Comparison of ENCODE assay signal across 1 cellular context in the genomic region with DNA sequence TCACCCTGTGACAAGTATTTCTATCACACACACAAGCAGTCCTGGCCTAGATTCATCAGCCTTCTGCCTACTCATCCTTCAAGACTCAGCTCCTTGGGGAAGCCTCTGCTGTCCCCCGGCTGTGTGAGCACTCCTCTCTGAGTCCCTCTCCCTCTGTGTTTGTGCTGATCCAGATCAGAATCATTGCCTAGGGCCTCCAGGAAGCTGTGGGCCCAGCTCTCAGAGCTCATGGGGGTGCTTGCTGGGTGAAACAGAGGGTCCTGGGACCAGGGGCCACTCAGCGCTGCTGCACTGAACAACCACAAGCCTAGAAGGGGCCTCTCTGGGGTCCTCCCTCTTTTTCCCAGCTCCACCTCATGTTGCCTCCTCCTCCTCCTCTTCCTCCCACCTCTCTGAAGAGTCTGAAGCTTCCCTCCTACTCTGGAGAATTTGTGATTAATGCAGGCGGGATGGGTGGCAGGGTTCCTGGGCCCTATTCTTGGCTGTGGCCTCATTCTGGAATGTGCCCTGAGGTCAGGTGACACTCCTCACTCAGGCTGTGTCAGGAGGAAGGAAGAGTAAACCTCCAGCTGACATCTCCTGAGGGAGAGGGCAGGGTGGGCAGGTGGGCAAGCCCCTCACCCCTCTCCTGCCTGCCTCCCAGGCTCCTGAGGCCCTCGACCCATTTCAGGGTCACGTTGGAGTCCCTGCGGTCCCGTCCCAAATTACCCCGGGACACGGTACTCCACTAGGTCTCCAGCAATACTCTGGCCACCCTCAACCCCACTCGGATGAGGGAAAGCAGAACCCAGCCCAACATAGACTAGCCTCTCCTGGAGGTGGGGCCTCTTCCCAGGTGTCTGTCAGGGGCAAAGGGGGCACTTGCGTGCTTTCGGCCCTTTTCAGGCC.
TF ChIP-seq lines count a peak whose summit lies in the region.

No MANE protein-coding gene starts in this region.

TF ChIP-seq in H1, 55 proteins besides CTCF, POLR2A, EP300 and RAD21:
- TF ChIP-seq, protein P1, sequence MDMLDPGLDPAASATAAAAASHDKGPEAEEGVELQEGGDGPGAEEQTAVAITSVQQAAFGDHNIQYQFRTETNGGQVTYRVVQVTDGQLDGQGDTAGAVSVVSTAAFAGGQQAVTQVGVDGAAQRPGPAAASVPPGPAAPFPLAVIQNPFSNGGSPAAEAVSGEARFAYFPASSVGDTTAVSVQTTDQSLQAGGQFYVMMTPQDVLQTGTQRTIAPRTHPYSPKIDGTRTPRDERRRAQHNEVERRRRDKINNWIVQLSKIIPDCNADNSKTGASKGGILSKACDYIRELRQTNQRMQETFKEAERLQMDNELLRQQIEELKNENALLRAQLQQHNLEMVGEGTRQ (IDR thresholded peaks at IDR 0.05; ENCODE audit: low read length), result no peak
- no peak for TF ChIP-seq HDAC2 (IDR thresholded peaks at IDR 0.05; ENCODE audit: borderline replicate concordance in 1 of 2, low read depth in 2 of 2, low read length in 2 of 2)
- 0 out of 2 replicates have a peak, but pooled peaks have one; percentile 25 for TF ChIP-seq TEAD4 (IDR thresholded peaks at IDR 0.05; ENCODE audit: low read depth, low read length)
TF ChIP-seq in H1: peak in this region for 1.
